In the genomic region with DNA sequence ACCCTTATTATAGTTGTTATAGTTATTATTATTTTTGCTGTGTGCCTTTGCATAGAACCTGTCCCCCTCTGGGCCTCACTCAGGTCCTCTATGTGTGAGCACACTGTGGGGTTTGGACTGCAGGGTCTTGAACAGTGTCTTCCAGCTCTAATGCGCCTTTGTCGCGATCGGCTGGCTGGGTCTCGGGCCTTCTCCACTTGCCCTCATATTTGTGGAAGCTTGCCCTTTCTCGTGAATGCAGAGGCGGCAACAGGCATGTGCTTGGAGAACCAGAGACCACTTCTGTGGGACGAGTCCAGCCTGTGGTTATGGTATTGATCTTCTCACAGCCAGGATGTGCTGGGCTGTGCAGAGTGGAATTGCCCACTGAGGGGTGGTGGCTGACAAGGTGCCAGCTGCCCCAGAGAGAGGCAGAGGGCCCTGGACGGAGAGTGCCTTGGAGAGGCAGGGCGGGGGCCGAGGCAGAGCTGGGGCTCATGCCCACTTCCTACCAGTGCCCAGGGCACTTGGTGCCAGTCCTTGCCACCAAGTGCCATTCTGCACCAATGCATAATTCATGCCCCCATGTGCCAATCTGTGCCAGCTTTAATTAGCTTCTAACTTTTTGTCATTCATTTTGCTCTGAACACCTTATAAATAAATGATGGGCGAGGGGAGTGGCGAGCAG, we compare ENCODE assay signal across 15 cellular contexts. TPM values are rescaled to one million over a fixed set of nuclear protein-coding genes. Genes with fewer than 3 reads are reported as not detected.
DNase-seq lines count a peak whose midpoint lies in the region; ATAC-seq, FAIRE-seq and TF ChIP-seq lines count a peak whose summit lies in the region.
"Had no signal": no experiment of that assay in that cellular context is flagged by ENCODE, and none has a peak within 500 bp of the region (broad histone marks: within the 10 kb centered on the region; RNA-seq: fewer than 3 reads in every experiment).

No MANE protein-coding gene starts in this region.

- H3K9ac ChIP-seq in K562 (ENCODE audit: insufficient read depth in 1 of 2, low read depth in 2 of 2, low read length in 2 of 2) = no peak overlapping the region

- H3K79me2 ChIP-seq in K562 (ENCODE audit: control insufficient read depth, insufficient read depth, low read length) = no peaks in the 10 kb centered on the region

- TF ChIP-seq EP300 in K562 (IDR thresholded peaks at IDR 0.05; ENCODE audit: low read length) = no peak

- H3K9me3 ChIP-seq in K562 (replicated peaks; ENCODE audit: control insufficient read depth, insufficient read depth, low read depth, low read length) = no peaks in the 10 kb centered on the region

- no peak overlapping the region for H3K27ac Mint-ChIP-seq in activated T-helper 1 cell treated with anti-CD3 and anti-CD28 coated beads, Interleukin-12 subunit alpha, Interleukin-12 subunit beta, Interleukin-2, Interleukin-4 antibody, amounts not matched to agents 30 ng/mL and 10 ng/mL and 1 ng/mL, durations not matched to agents 14 hours and 24 hours and 36 hours
- H3K27ac Mint-ChIP-seq: CD4-positive, CD25-positive, alpha-beta regulatory T cell; GM23338 had no signal

- FAIRE-seq in K562 (lab: Jason Lieb, UNC) = no peak
- FAIRE-seq: G401.6, GM12891 had no signal

- H4K20me1 ChIP-seq in K562 (replicated peaks; ENCODE audit: control insufficient read depth, insufficient read depth, low read length) = peaks cover 8% of the 10 kb centered on the region; the same call in 1 of the 2 replicates

- H3K27ac ChIP-seq in K562 (ENCODE audit: extremely low read depth, low read depth, low read length) (no peak overlapping the region), substantia nigra (ENCODE audit: low read depth, low read length, poor library complexity, severe bottlenecking) (peak overlapping the region; percentile 90)
- H3K27ac ChIP-seq: 22Rv1 had no signal

- peaks cover 0 to 4% of the 10 kb centered on the region in 2 experiments; a peak in 2 of 5 replicates for H3K4me1 ChIP-seq in K562 (replicated peaks in 1 of 2; ENCODE audit: control insufficient read depth in 2 of 2, insufficient read depth in 2 of 2, low read length in 2 of 2)

- no peaks in the 10 kb centered on the region for H3K36me3 Mint-ChIP-seq in activated T-helper 1 cell treated with anti-CD3 and anti-CD28 coated beads, Interleukin-12 subunit alpha, Interleukin-12 subunit beta, Interleukin-2, Interleukin-4 antibody, amounts not matched to agents 30 ng/mL and 10 ng/mL and 1 ng/mL, durations not matched to agents 14 hours and 24 hours and 36 hours (ENCODE audit: low read depth)
- H3K36me3 Mint-ChIP-seq: CD4-positive, CD25-positive, alpha-beta regulatory T cell had no signal

- in situ Hi-C loops in K562 (cut with MboI) = loop anchor here (10.0 kb wide), 2 partner anchors 315 to 425 kb away; no protein-coding TSS in a partner anchor

- CTCF ChIA-PET in K562 (lab: Yijun Ruan, JAX; ENCODE audit: low intra/inter-chr PET ratio) = interaction anchor here (0.9 kb wide), 1 partner anchor 19 kb away, joined by 3 read pairs; no protein-coding TSS in a partner anchor

- H3K9me1 ChIP-seq in K562 (ENCODE audit: control insufficient read depth, insufficient read depth, low read length) = no peaks in the 10 kb centered on the region

- 5% methylated on average over 13 of the region's 13 CpGs for WGBS in K562 (ENCODE audit: insufficient coverage, low coverage, missing lambda C conversion rate)

- TF ChIP-seq RAD21 in K562 (CRISPR knock-in tag; conservative IDR thresholded peaks at IDR 0.05 in 1 of 2, IDR thresholded peaks at IDR 0.05 in 1 of 2) = no peak

- intact Hi-C loops in K562 (cut with micrococcal nuclease) = no loop called here
- intact Hi-C loops in activated T-helper 1 cell treated with anti-CD3 and anti-CD28 coated beads, Interleukin-12 subunit alpha, Interleukin-12 subunit beta, Interleukin-2, Interleukin-4 antibody, amounts not matched to agents 30 ng/mL and 10 ng/mL and 1 ng/mL, durations not matched to agents 14 hours and 24 hours and 36 hours (cut with micrococcal nuclease) = no loop called here

- no peaks in the 10 kb centered on the region for H3K4me1 Mint-ChIP-seq in activated T-helper 1 cell treated with anti-CD3 and anti-CD28 coated beads, Interleukin-12 subunit alpha, Interleukin-12 subunit beta, Interleukin-2, Interleukin-4 antibody, amounts not matched to agents 30 ng/mL and 10 ng/mL and 1 ng/mL, durations not matched to agents 14 hours and 24 hours and 36 hours (ENCODE audit: low read depth)
- H3K4me1 Mint-ChIP-seq: CD4-positive, CD25-positive, alpha-beta regulatory T cell had no signal

- peaks cover 43% of the 10 kb centered on the region for H3K27me3 Mint-ChIP-seq in activated T-helper 1 cell treated with anti-CD3 and anti-CD28 coated beads, Interleukin-12 subunit alpha, Interleukin-12 subunit beta, Interleukin-2, Interleukin-4 antibody, amounts not matched to agents 30 ng/mL and 10 ng/mL and 1 ng/mL, durations not matched to agents 14 hours and 24 hours and 36 hours (ENCODE audit: insufficient read depth)

- H3K9me3 Mint-ChIP-seq in activated T-helper 1 cell treated with anti-CD3 and anti-CD28 coated beads, Interleukin-12 subunit alpha, Interleukin-12 subunit beta, Interleukin-2, Interleukin-4 antibody, amounts not matched to agents 30 ng/mL and 10 ng/mL and 1 ng/mL, durations not matched to agents 14 hours and 24 hours and 36 hours = no peaks in the 10 kb centered on the region
- H3K9me3 Mint-ChIP-seq: GM23338 had no signal

- H3K4me3 Mint-ChIP-seq in activated T-helper 1 cell treated with anti-CD3 and anti-CD28 coated beads, Interleukin-12 subunit alpha, Interleukin-12 subunit beta, Interleukin-2, Interleukin-4 antibody, amounts not matched to agents 30 ng/mL and 10 ng/mL and 1 ng/mL, durations not matched to agents 14 hours and 24 hours and 36 hours = no peak overlapping the region
- H3K4me3 Mint-ChIP-seq: CD4-positive, CD25-positive, alpha-beta regulatory T cell; GM23338 had no signal

- H3K36me3 ChIP-seq in K562 (ENCODE audit: control insufficient read depth, insufficient read depth, low read length) = no peaks in the 10 kb centered on the region

- H2AFZ ChIP-seq in K562 (ENCODE audit: low read depth, low read length) = no peak overlapping the region

- peaks cover 41 to 63% of the 10 kb centered on the region in 2 experiments for H3K27me3 ChIP-seq in K562 (ENCODE audit: control insufficient read depth in 2 of 2, insufficient read depth in 2 of 2, low read length in 2 of 2)

- TF ChIP-seq POLR2A in K562 (conservative IDR thresholded peaks at IDR 0.05) = no peak

- DNase-seq in activated CD8-positive, alpha-beta memory T cell treated with anti-CD3 and anti-CD28 coated beads for 24 hours = peak; percentile 30
- no peak for DNase-seq in activated CD8-positive, alpha-beta memory T cell treated with anti-CD3 and anti-CD28 coated beads, Interleukin-2, amount 50 U/mL, for 48 hours
- no peak for DNase-seq in K562 (ENCODE audit: extremely low read depth in 1 of 4, low spot score in 3 of 4)
- DNase-seq in globus pallidus (ENCODE audit: low spot score) = peak; percentile 45
- DNase-seq in substantia nigra (lab: John Stamatoyannopoulos, UW) = peak in 2 of 49 donors; percentile 12 to 42
- DNase-seq in activated T-helper 1 cell treated with anti-CD3 and anti-CD28 coated beads, Interleukin-12 subunit alpha, Interleukin-12 subunit beta, Interleukin-2, Interleukin-4 antibody, amounts not matched to agents 30 ng/mL and 10 ng/mL and 1 ng/mL, durations not matched to agents 14 hours and 24 hours and 36 hours (ENCODE audit: low spot score) = no peak
- DNase-seq in DMS79 treated with DMSO at 0.1 percent for 48 hours (lab: John Stamatoyannopoulos, UW) = no peak
- DNase-seq in hepatic stellate cell (ENCODE audit: low spot score) = no peak
- DNase-seq: CD4-positive, CD25-positive, alpha-beta regulatory T cell; DMS79; EL had no signal

- POLR2A ChIA-PET in K562 (lab: Yijun Ruan, JAX) = interaction anchor here (0.6 to 2.0 kb wide), 4 partner anchors 9 to 115 kb away, joined by 3 to 6 read pairs (median 4); no protein-coding TSS in a partner anchor

- no TSS peak for BruUV-seq in K562 (replicated peaks; lab: Mats Ljungman, UMichigan)

- no peak for TF ChIP-seq CTCF in K562 (IDR thresholded peaks at IDR 0.05 in 2 of 3, conservative IDR thresholded peaks at IDR 0.05 in 1 of 3; ENCODE audit: insufficient read depth in 2 of 3, low read depth in 1 of 3, low read length in 3 of 3)

- no peak overlapping the region for H3K4me2 ChIP-seq in K562 (ENCODE audit: insufficient read depth, low read length)
- H3K4me2 ChIP-seq: GM23338 had no signal

- no peak overlapping the region for H3K4me3 ChIP-seq in K562
- H3K4me3 ChIP-seq: GM23338 had no signal

- no peak for ATAC-seq in K562

TF ChIP-seq in K562, 482 proteins besides CTCF, POLR2A, EP300 and RAD21:
- TF ChIP-seq BCOR (IDR thresholded peaks at IDR 0.05) (peak; percentile 19; the same call in 1 of the 2 replicates), ZFP36 (IDR thresholded peaks at IDR 0.05; ENCODE audit: low read depth, low read length, partially characterized antibody) (peak; percentile 31), ZNF121 (CRISPR knock-in tag; conservative IDR thresholded peaks at IDR 0.05) (no peak), HMG20B (CRISPR knock-in tag; IDR thresholded peaks at IDR 0.05) (no peak)
TF ChIP-seq in K562: peak in this region for 2.

RNA-seq across cellular contexts. Expression of a gene that starts 6.8 kb away (rescaled TPM):
- total RNA-seq in K562 (2011; cell fraction: chromatin; rRNA removed; ENCODE audit: low replicate concordance) = 0.32 and 1.6 TPM in 2 replicates
- 0.50 and 0.66 TPM in 2 replicates for total RNA-seq in K562 (2011; cell fraction: nucleolus; rRNA removed)
- total RNA-seq in K562 (2011; cell fraction: nucleoplasm; rRNA removed) = 0.22 and 0.84 TPM in 2 replicates
- total RNA-seq in K562 (2014; rRNA removed) (0.29 and 0.45 TPM in 2 replicates), K562 (2014; rRNA removed; fragmentation: Illumina TruSeq; extraction: Trizol) (0.41 and 0.47 TPM in 2 replicates), K562 (2015; rRNA removed; fragmentation: Illumina TruSeq; extraction: Trizol) (0.18 and 0.34 TPM in 2 replicates), K562 (2021) (0.47 and 0.53 TPM in 2 replicates)
- polyA plus RNA-seq in K562 (2011; rRNA removed) (0.15 and 0.71 TPM in 2 replicates), K562 (2014; fragmentation: Illumina TruSeq; extraction: Trizol) (0.24 and 0.61 TPM in 2 replicates), K562 (2014; fragmentation: Nextera tagmentation; extraction: Ambion mirVana) (under 1 TPM; 0.34 to 0.36 TPM), K562 (2014; rRNA removed) (0.43 and 1.2 TPM in 2 replicates)
- polyA plus RNA-seq in K562 (2011; cell fraction: cytosol; rRNA removed) = 0.12 and 1.1 TPM in 2 replicates
- polyA plus RNA-seq in K562 (2011; cell fraction: nucleus; rRNA removed) = 0.67 and 3.2 TPM in 2 replicates
- 0.42 and 0.94 TPM in 2 replicates for polyA plus RNA-seq in K562 (2012)
- polyA minus RNA-seq in K562 (2011; rRNA and poly(A)+ RNA removed) = 0.42 TPM in 1 of 2 replicates, not detected in the other
- 0.95 TPM in 1 of 2 replicates, not detected in the other for polyA minus RNA-seq in K562 (2011; cell fraction: cytosol; rRNA and poly(A)+ RNA removed)
- 0.44 and 0.54 TPM in 2 replicates for polyA minus RNA-seq in K562 (2011; cell fraction: nucleus; rRNA and poly(A)+ RNA removed)
- 0.51 and 0.57 TPM in 2 replicates for total RNA-seq in activated T-helper 1 cell treated with anti-CD3 and anti-CD28 coated beads, Interleukin-12 subunit alpha, Interleukin-12 subunit beta, Interleukin-2, Interleukin-4 antibody, amounts not matched to agents 30 ng/mL and 10 ng/mL and 1 ng/mL, durations not matched to agents 14 hours and 24 hours and 36 hours

Comparison
In these comparisons a context has a peak if more than half of its experiments do, and no peak if none do; other contexts are left out.
1. DNase-seq: peak in activated CD8-positive, alpha-beta memory T cell treated with anti-CD3 and anti-CD28 coated beads for 24 hours (single experiment) and globus pallidus (single experiment); none in activated CD8-positive, alpha-beta memory T cell treated with anti-CD3 and anti-CD28 coated beads, Interleukin-2, amount 50 U/mL, for 48 hours (single experiment), K562 (0 of 4), activated T-helper 1 cell treated with anti-CD3 and anti-CD28 coated beads, Interleukin-12 subunit alpha, Interleukin-12 subunit beta, Interleukin-2, Interleukin-4 antibody, amounts not matched to agents 30 ng/mL and 10 ng/mL and 1 ng/mL, durations not matched to agents 14 hours and 24 hours and 36 hours (single experiment), DMS79 treated with DMSO at 0.1 percent for 48 hours (single experiment) and hepatic stellate cell (single experiment).